In the genomic region with DNA sequence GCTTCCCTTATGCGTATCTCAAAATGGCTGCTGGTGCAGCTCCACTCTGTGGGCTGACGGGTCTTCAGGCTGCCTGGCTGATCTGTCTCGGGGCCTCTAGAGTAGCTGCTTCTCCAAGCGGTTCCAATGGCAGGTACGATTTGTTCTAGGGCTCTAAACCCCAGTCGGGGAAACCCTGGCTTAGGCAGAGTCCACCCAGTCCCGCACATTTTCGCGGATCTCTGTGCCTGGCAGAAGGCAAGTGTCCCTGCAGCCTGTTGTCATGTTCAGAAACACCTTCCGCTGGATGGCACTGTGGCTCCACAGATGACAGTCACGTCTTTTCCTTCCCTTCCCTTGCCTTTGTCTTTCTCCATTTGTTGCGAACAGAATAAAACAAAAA, we compare ENCODE assay signal across 2 cellular contexts.
TF ChIP-seq lines count a peak whose summit lies in the region.

No MANE protein-coding gene starts in this region.

TF ChIP-seq in HEK293, 187 proteins besides CTCF, POLR2A, EP300 and RAD21:
- TF ChIP-seq, protein P1, sequence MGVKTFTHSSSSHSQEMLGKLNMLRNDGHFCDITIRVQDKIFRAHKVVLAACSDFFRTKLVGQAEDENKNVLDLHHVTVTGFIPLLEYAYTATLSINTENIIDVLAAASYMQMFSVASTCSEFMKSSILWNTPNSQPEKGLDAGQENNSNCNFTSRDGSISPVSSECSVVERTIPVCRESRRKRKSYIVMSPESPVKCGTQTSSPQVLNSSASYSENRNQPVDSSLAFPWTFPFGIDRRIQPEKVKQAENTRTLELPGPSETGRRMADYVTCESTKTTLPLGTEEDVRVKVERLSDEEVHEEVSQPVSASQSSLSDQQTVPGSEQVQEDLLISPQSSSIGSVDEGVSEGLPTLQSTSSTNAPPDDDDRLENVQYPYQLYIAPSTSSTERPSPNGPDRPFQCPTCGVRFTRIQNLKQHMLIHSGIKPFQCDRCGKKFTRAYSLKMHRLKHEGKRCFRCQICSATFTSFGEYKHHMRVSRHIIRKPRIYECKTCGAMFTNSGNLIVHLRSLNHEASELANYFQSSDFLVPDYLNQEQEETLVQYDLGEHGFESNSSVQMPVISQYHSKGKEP (tag by site-specific recombination; IDR thresholded peaks at IDR 0.05), result no peak
- peak; percentile 24; the same call in 1 of the 2 replicates for TF ChIP-seq SCRT1 (tag by site-specific recombination; IDR thresholded peaks at IDR 0.05; ENCODE audit: borderline replicate concordance)

TF ChIP-seq in K562, 482 proteins besides CTCF, POLR2A, EP300 and RAD21:
- TF ChIP-seq YY1 (IDR thresholded peaks at IDR 0.05; ENCODE audit: borderline replicate concordance in 1 of 3, control insufficient read depth in 1 of 3, extremely low read depth in 1 of 3, insufficient read depth in 3 of 3, insufficient read length in 1 of 3, insufficient replicate concordance in 2 of 3, low read depth in 1 of 3, low read length in 2 of 3) (peak in 2 of 3 experiments; percentile 35 to 49), HIVEP1 (CRISPR knock-in tag; IDR thresholded peaks at IDR 0.05) (no peak)
